1 cellular context compared by ENCODE assay signal in the genomic region with DNA sequence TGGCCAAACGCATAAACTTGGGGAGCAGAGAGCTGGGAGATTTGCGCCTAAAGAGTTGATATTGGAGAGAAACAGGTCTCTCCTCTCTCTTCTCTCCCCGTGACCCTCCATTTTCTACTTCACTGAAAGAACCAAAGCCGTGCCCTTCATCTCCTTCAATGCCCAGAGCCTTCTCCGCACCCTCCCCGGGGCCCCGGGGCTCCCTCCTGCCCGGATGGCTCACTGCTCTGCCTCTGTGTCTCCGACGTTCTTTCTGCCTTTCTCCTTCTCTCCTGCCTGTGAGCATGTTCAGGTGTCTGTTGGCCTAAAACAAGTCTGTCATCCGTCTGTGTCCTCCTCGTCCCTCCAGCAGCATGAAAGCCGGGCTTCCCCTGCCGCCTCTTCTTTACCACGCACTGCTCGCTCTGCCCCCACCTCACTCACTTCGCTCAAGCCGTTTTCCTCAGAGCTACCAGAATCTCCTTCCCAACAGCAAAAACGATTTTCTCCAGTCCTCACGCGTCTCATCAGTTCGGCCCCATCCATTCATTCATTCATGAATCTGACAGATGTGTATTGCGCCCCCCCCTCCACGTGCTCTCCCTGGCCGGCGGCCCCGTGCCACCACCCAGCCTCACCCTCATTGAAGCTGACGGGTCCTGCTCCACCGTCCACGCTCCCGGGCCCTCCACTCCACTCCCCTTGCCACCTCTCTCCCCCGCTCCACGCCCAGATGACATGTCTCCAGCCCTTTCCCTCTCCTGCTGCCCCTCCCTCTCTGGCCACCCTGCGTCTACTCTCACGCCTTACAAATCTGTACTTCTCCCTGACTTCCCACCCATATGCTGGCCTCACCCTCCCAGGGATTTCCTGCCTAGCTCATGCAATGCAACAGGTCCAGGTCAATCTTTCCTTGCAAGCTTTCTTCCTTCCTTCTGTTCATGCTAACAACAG.
TF ChIP-seq lines count a peak whose summit lies in the region.

No MANE protein-coding gene starts in this region.

TF ChIP-seq in H1, 55 proteins besides CTCF, POLR2A, EP300 and RAD21:
- TF ChIP-seq CEBPB (IDR thresholded peaks at IDR 0.05; ENCODE audit: low read depth, low read length) (no peak), EZH2 (IDR thresholded peaks at IDR 0.05; ENCODE audit: low read depth, low read length, severe bottlenecking) (no peak), YY1 (IDR thresholded peaks at IDR 0.05; ENCODE audit: low read depth, low read length) (no peak), SRF (IDR thresholded peaks at IDR 0.05; ENCODE audit: low read depth, low read length) (no peak), CBX5 (IDR thresholded peaks at IDR 0.05; ENCODE audit: low read depth, low read length) (no peak), TEAD4 (IDR thresholded peaks at IDR 0.05; ENCODE audit: low read depth, low read length) (no peak), KDM5A (IDR thresholded peaks at IDR 0.05; ENCODE audit: low read length) (no peak)
